In genomic region chr9:127458921-127459320, GRCh38 we compare ENCODE assay signal across 28 cellular contexts. TPM values are rescaled to one million over a fixed set of nuclear protein-coding genes. Genes with fewer than 3 reads are reported as not detected.
A peak's percentile ranks its signal among the peaks of the same experiment; 100 is the strongest.
DNase-seq lines count a peak whose midpoint lies in the region; ATAC-seq and TF ChIP-seq lines count a peak whose summit lies in the region.
"Had no signal": no experiment of that assay in that cellular context is flagged by ENCODE, and none has a peak within 500 bp of the region (broad histone marks: within the 10 kb centered on the region; RNA-seq: fewer than 3 reads in every experiment).

No MANE protein-coding gene starts in this region.

- TF ChIP-seq EP300 in Ishikawa (IDR thresholded peaks at IDR 0.05; ENCODE audit: borderline replicate concordance), result no peak
- no peak for TF ChIP-seq EP300 in sigmoid colon (IDR thresholded peaks at IDR 0.05)

- TF ChIP-seq POLR2A in adrenal gland (IDR thresholded peaks at IDR 0.05) (no peak), sigmoid colon (IDR thresholded peaks at IDR 0.05) (no peak)

- H3K36me3 ChIP-seq in adrenal gland (replicated peaks in 1 of 2) (peaks cover 0 to 69% of the 10 kb centered on the region in 2 donors), sigmoid colon (peaks cover 28 to 89% (median 62%) of the 10 kb centered on the region in 4 donors)

- H3K36me3 Mint-ChIP-seq in progenitor cell of endocrine pancreas (ENCODE audit: insufficient read depth), result peaks cover 14% of the 10 kb centered on the region

- DNase-seq in adrenal gland (peak in 6 of 7 donors; percentile 40 to 78 (median 74)), left ventricle myocardium superior (peak; percentile 84), sigmoid colon (no peak), SHP77 (lab: John Stamatoyannopoulos, UW) (no peak), progenitor cell of endocrine pancreas (ENCODE audit: low spot score, unreplicated experiment) (no peak)
- DNase-seq in activated effector memory CD4-positive, alpha-beta T cell treated with anti-CD3 and anti-CD28 coated beads, Interleukin-2, amount 50 U/mL, for 16 hours, result no peak
- DNase-seq in stimulated activated CD4-positive, alpha-beta T cell treated with anti-CD3 and anti-CD28 coated beads, Interleukin-1b, Interleukin-23, amount 100 ng/mL, for 48 hours, result no peak
- DNase-seq: Caco-2; CD8-positive, alpha-beta T cell; EL; Kasumi-1; NCI-H1092 treated with DMSO at 0.1 percent for 48 hours; NCI-H1436 treated with DMSO at 0.1 percent for 48 hours; NCI-H187 treated with DMSO at 0.1 percent for 48 hours; NCI-H2171 treated with DMSO at 0.1 percent for 48 hours; NCI-H345; NCI-H510A treated with DMSO at 0.1 percent for 48 hours; NCI-H748 treated with DMSO at 0.1 percent for 48 hours; NK-92 treated with Interleukin-12 subunit alpha and Interleukin-12 subunit beta, amount 100 ng/mL, for 24 hours; PC-3; SHP77 treated with DMSO at 0.1 percent for 48 hours had no signal

- H3K4me3 ChIP-seq in adrenal gland, result no peak overlapping the region
- no peak overlapping the region for H3K4me3 ChIP-seq in sigmoid colon
- H3K4me3 ChIP-seq: K562, SK-N-MC had no signal

- TF ChIP-seq CTCF in adrenal gland (IDR thresholded peaks at IDR 0.05) (no peak), sigmoid colon (IDR thresholded peaks at IDR 0.05) (no peak), progenitor cell of endocrine pancreas (IDR thresholded peaks at IDR 0.05; ENCODE audit: unreplicated experiment) (no peak)

- H3K9me3 ChIP-seq in adrenal gland (replicated peaks in 1 of 3) (no peaks in the 10 kb centered on the region), sigmoid colon (no peaks in the 10 kb centered on the region)
- H3K9me3 ChIP-seq: Caco-2 had no signal

- H3K4me1 Mint-ChIP-seq in progenitor cell of endocrine pancreas (ENCODE audit: low read depth), result no peaks in the 10 kb centered on the region

- H3K27ac Mint-ChIP-seq in progenitor cell of endocrine pancreas, result no peak overlapping the region
- H3K27ac Mint-ChIP-seq: B cell; CD8-positive, alpha-beta T cell had no signal

- no peaks in the 10 kb centered on the region for H3K27me3 ChIP-seq in adrenal gland
- H3K27me3 ChIP-seq in sigmoid colon, result no peaks in the 10 kb centered on the region

- H3K4me1 ChIP-seq in adrenal gland (replicated peaks in 1 of 2), result no peaks in the 10 kb centered on the region
- peaks cover 0 to 37% (median 25%) of the 10 kb centered on the region in 4 donors for H3K4me1 ChIP-seq in sigmoid colon
- H3K4me1 ChIP-seq: Caco-2 had no signal

- H3K27me3 Mint-ChIP-seq in progenitor cell of endocrine pancreas, result no peaks in the 10 kb centered on the region
- H3K27me3 Mint-ChIP-seq: B cell had no signal

- peak; percentile 61 for ATAC-seq in left ventricle myocardium superior
- ATAC-seq: CD8-positive, alpha-beta T cell; HCT116; K562; PC-3 had no signal

- TF ChIP-seq RAD21 in Ishikawa (IDR thresholded peaks at IDR 0.05; ENCODE audit: low read depth), result no peak

- no peaks in the 10 kb centered on the region for H3K9me3 Mint-ChIP-seq in progenitor cell of endocrine pancreas (ENCODE audit: low read depth)
- H3K9me3 Mint-ChIP-seq: CD8-positive, alpha-beta T cell had no signal

- intact Hi-C loops in adrenal gland (cut with DNase I), result no loop called here
- intact Hi-C loops in left ventricle myocardium superior (cut with micrococcal nuclease), result no loop called here
- intact Hi-C loops in sigmoid colon (cut with DNase I), result no loop called here

- no peak overlapping the region for H3K27ac ChIP-seq in adrenal gland
- peak overlapping the region in 3 of 4 donors; percentile 28 to 53 (median 39) for H3K27ac ChIP-seq in sigmoid colon
- H3K27ac ChIP-seq: C4-2B, HL-60, SK-N-MC had no signal

- H3K4me3 Mint-ChIP-seq in progenitor cell of endocrine pancreas (ENCODE audit: low read depth), result no peak overlapping the region
- H3K4me3 Mint-ChIP-seq: B cell; CD8-positive, alpha-beta T cell had no signal

- 59 to 77% (median 72%) methylated on average over 7 to 9 of the region's 9 CpGs for WGBS in adrenal gland, 4 donors
- 90 to 91% methylated on average over 9 of the region's 9 CpGs for WGBS in sigmoid colon, 2 donors

TF ChIP-seq in Ishikawa, 13 proteins besides CTCF, POLR2A, EP300 and RAD21:
- TF ChIP-seq, protein P1, sequence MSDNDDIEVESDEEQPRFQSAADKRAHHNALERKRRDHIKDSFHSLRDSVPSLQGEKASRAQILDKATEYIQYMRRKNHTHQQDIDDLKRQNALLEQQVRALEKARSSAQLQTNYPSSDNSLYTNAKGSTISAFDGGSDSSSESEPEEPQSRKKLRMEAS (IDR thresholded peaks at IDR 0.05), result no peak
- TF ChIP-seq, protein P2, sequence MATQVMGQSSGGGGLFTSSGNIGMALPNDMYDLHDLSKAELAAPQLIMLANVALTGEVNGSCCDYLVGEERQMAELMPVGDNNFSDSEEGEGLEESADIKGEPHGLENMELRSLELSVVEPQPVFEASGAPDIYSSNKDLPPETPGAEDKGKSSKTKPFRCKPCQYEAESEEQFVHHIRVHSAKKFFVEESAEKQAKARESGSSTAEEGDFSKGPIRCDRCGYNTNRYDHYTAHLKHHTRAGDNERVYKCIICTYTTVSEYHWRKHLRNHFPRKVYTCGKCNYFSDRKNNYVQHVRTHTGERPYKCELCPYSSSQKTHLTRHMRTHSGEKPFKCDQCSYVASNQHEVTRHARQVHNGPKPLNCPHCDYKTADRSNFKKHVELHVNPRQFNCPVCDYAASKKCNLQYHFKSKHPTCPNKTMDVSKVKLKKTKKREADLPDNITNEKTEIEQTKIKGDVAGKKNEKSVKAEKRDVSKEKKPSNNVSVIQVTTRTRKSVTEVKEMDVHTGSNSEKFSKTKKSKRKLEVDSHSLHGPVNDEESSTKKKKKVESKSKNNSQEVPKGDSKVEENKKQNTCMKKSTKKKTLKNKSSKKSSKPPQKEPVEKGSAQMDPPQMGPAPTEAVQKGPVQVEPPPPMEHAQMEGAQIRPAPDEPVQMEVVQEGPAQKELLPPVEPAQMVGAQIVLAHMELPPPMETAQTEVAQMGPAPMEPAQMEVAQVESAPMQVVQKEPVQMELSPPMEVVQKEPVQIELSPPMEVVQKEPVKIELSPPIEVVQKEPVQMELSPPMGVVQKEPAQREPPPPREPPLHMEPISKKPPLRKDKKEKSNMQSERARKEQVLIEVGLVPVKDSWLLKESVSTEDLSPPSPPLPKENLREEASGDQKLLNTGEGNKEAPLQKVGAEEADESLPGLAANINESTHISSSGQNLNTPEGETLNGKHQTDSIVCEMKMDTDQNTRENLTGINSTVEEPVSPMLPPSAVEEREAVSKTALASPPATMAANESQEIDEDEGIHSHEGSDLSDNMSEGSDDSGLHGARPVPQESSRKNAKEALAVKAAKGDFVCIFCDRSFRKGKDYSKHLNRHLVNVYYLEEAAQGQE (IDR thresholded peaks at IDR 0.05; ENCODE audit: low read depth), result no peak
- no peak for TF ChIP-seq FOXM1 (IDR thresholded peaks at IDR 0.05; ENCODE audit: borderline replicate concordance, low read depth)
- peak; percentile 34; the same call in 1 of the 2 replicates for TF ChIP-seq TEAD4 (IDR thresholded peaks at IDR 0.05)
- peak; percentile 23; the same call in 1 of the 2 replicates for TF ChIP-seq NFIC (IDR thresholded peaks at IDR 0.05)
- TF ChIP-seq EGR1 (IDR thresholded peaks at IDR 0.05), result no peak
- no peak for TF ChIP-seq ZBTB7A (IDR thresholded peaks at IDR 0.05; ENCODE audit: low read depth)
TF ChIP-seq in Ishikawa: peak in this region for 2.

RNA-seq across cellular contexts. Expression of gene LRSAM1, which starts 7.6 kb away (rescaled TPM):
- total RNA-seq in adrenal gland (10 to 100 TPM; 18.3 to 31.0 (median 29.3) TPM), left ventricle myocardium superior (52.0 TPM), sigmoid colon (10 to 100 TPM; 17.9 to 54.0 (median 30.2) TPM), progenitor cell of endocrine pancreas (28.5 TPM in 2 replicates)
- polyA plus RNA-seq in adrenal gland (10 to 100 TPM in 2 of 3 donors, 1 to 10 TPM in 1; 6.8 to 74.8 (median 36.8) TPM), sigmoid colon (10 to 100 TPM in 1 of 3 donors, 1 to 10 TPM in 2; 6.9 to 17.4 (median 7.2) TPM)

RNA-seq across cellular contexts. Expression of gene RPL12, which starts 7.7 kb away (rescaled TPM):
- 1,000 to 10,000 TPM in 6 of 8 donors, 100 to 1,000 TPM in 2; 879 to 2,396 (median 1,368) TPM for total RNA-seq in adrenal gland
- 1,000 to 10,000 TPM; 1,610 to 4,212 (median 2,925) TPM for polyA plus RNA-seq in adrenal gland
- 637 TPM for total RNA-seq in left ventricle myocardium superior
- 1,000 to 10,000 TPM; 2,502 to 5,061 (median 3,494) TPM for total RNA-seq in sigmoid colon
- 1,000 to 10,000 TPM; 2,492 to 4,552 (median 2,965) TPM for polyA plus RNA-seq in sigmoid colon
- total RNA-seq in progenitor cell of endocrine pancreas, result 1,044 and 1,067 TPM in 2 replicates

RNA-seq across cellular contexts. Expression of gene ZNF79, which starts 34.7 kb away (rescaled TPM):
- total RNA-seq in adrenal gland, result 10 to 100 TPM in 7 of 8 donors, 1 to 10 TPM in 1; 9.6 to 16.5 (median 12.0) TPM
- polyA plus RNA-seq in adrenal gland, result 1 to 10 TPM; 5.5 to 7.5 (median 6.8) TPM
- 7.4 TPM for total RNA-seq in left ventricle myocardium superior
- total RNA-seq in sigmoid colon, result 10 to 100 TPM; 10.9 to 14.6 (median 13.9) TPM
- 1 to 10 TPM in 2 of 3 donors, under 1 TPM in 1; 0.60 to 3.5 (median 2.3) TPM for polyA plus RNA-seq in sigmoid colon
- 12.4 and 12.7 TPM in 2 replicates for total RNA-seq in progenitor cell of endocrine pancreas

Comparison
In these comparisons a context has a peak if more than half of its experiments do, and no peak if none do; other contexts are left out.
1. DNase-seq: peak in adrenal gland (6 of 7) and left ventricle myocardium superior (single experiment); none in sigmoid colon (single experiment), SHP77 (0 of 2), activated effector memory CD4-positive, alpha-beta T cell treated with anti-CD3 and anti-CD28 coated beads, Interleukin-2, amount 50 U/mL, for 16 hours (single experiment), stimulated activated CD4-positive, alpha-beta T cell treated with anti-CD3 and anti-CD28 coated beads, Interleukin-1b, Interleukin-23, amount 100 ng/mL, for 48 hours (single experiment) and progenitor cell of endocrine pancreas (single experiment).
2. H3K27ac ChIP-seq: peak in sigmoid colon (3 of 4); none in adrenal gland (0 of 5).